ENCODE assay signal across 15 cellular contexts in genomic region chr1:55912438-55912837, GRCh38.
"Had no signal": no experiment of that assay in that cellular context is flagged by ENCODE, and none has a peak within 500 bp of the region (broad histone marks: within the 10 kb centered on the region; RNA-seq: fewer than 3 reads in every experiment).

No MANE protein-coding gene starts in this region.

- H3K4me3 ChIP-seq: coronary artery, dorsolateral prefrontal cortex, esophagus muscularis mucosa, gastroesophageal sphincter, heart right ventricle, left lung, lower lobe of right lung had no signal

- ATAC-seq: foreskin keratinocyte, gastroesophageal sphincter, heart right ventricle, left cardiac atrium, left lung, left ventricle myocardium superior, lower lobe of right lung had no signal

- DNase-seq: dermis blood vessel endothelial cell; effector CD4-positive, alpha-beta T cell; effector memory CD4-positive, alpha-beta T cell; foreskin keratinocyte; heart right ventricle; hippocampal formation; left cardiac atrium; left lung; left ventricle myocardium superior; lower lobe of right lung; midbrain had no signal

- H3K27ac ChIP-seq: coronary artery, dorsolateral prefrontal cortex, esophagus muscularis mucosa, foreskin keratinocyte, gastroesophageal sphincter, heart right ventricle, left lung, lower lobe of right lung had no signal

- H3K36me3 ChIP-seq: esophagus muscularis mucosa, gastroesophageal sphincter, heart right ventricle, left lung, lower lobe of right lung had no signal

- H3K4me1 ChIP-seq: foreskin keratinocyte, left lung, lower lobe of right lung had no signal

- H3K9me3 ChIP-seq: esophagus muscularis mucosa, gastroesophageal sphincter, heart right ventricle, lower lobe of right lung had no signal

- H3K27me3 ChIP-seq: esophagus muscularis mucosa, foreskin keratinocyte, gastroesophageal sphincter, heart right ventricle, left lung had no signal
